Comparison of ENCODE assay signal across 1 cellular context in genomic region chr11:124801636-124802312, GRCh38.
TF ChIP-seq lines count a peak whose summit lies in the region.

No MANE protein-coding gene starts in this region.

TF ChIP-seq in GM12878, 131 proteins besides CTCF, POLR2A, EP300 and RAD21:
- no peak for TF ChIP-seq TBL1XR1 (IDR thresholded peaks at IDR 0.05; ENCODE audit: low read depth, low read length)
- no peak for TF ChIP-seq SMAD1 (IDR thresholded peaks at IDR 0.05; ENCODE audit: low read depth, partially characterized antibody)
- TF ChIP-seq CBX5 (IDR thresholded peaks at IDR 0.05; ENCODE audit: low read depth): no peak
- no peak for TF ChIP-seq RUNX3 (IDR thresholded peaks at IDR 0.05; ENCODE audit: low read length)
- no peak for TF ChIP-seq TCF12 (IDR thresholded peaks at IDR 0.05; ENCODE audit: low read depth, low read length)
- no peak for TF ChIP-seq HDGF (IDR thresholded peaks at IDR 0.05)
- no peak for TF ChIP-seq MXI1 (IDR thresholded peaks at IDR 0.05; ENCODE audit: low read depth, low read length)
- no peak for TF ChIP-seq ZNF217 (IDR thresholded peaks at IDR 0.05)
- TF ChIP-seq ZBED1 (IDR thresholded peaks at IDR 0.05; ENCODE audit: borderline replicate concordance): no peak
